ENCODE assay signal across 1 cellular context in genomic region chr16:50844840-50845239, GRCh38.
TF ChIP-seq lines count a peak whose summit lies in the region.

No MANE protein-coding gene starts in this region.

TF ChIP-seq in H1, 55 proteins besides CTCF, POLR2A, EP300 and RAD21 (continued from another document):
- TF ChIP-seq, protein P1, sequence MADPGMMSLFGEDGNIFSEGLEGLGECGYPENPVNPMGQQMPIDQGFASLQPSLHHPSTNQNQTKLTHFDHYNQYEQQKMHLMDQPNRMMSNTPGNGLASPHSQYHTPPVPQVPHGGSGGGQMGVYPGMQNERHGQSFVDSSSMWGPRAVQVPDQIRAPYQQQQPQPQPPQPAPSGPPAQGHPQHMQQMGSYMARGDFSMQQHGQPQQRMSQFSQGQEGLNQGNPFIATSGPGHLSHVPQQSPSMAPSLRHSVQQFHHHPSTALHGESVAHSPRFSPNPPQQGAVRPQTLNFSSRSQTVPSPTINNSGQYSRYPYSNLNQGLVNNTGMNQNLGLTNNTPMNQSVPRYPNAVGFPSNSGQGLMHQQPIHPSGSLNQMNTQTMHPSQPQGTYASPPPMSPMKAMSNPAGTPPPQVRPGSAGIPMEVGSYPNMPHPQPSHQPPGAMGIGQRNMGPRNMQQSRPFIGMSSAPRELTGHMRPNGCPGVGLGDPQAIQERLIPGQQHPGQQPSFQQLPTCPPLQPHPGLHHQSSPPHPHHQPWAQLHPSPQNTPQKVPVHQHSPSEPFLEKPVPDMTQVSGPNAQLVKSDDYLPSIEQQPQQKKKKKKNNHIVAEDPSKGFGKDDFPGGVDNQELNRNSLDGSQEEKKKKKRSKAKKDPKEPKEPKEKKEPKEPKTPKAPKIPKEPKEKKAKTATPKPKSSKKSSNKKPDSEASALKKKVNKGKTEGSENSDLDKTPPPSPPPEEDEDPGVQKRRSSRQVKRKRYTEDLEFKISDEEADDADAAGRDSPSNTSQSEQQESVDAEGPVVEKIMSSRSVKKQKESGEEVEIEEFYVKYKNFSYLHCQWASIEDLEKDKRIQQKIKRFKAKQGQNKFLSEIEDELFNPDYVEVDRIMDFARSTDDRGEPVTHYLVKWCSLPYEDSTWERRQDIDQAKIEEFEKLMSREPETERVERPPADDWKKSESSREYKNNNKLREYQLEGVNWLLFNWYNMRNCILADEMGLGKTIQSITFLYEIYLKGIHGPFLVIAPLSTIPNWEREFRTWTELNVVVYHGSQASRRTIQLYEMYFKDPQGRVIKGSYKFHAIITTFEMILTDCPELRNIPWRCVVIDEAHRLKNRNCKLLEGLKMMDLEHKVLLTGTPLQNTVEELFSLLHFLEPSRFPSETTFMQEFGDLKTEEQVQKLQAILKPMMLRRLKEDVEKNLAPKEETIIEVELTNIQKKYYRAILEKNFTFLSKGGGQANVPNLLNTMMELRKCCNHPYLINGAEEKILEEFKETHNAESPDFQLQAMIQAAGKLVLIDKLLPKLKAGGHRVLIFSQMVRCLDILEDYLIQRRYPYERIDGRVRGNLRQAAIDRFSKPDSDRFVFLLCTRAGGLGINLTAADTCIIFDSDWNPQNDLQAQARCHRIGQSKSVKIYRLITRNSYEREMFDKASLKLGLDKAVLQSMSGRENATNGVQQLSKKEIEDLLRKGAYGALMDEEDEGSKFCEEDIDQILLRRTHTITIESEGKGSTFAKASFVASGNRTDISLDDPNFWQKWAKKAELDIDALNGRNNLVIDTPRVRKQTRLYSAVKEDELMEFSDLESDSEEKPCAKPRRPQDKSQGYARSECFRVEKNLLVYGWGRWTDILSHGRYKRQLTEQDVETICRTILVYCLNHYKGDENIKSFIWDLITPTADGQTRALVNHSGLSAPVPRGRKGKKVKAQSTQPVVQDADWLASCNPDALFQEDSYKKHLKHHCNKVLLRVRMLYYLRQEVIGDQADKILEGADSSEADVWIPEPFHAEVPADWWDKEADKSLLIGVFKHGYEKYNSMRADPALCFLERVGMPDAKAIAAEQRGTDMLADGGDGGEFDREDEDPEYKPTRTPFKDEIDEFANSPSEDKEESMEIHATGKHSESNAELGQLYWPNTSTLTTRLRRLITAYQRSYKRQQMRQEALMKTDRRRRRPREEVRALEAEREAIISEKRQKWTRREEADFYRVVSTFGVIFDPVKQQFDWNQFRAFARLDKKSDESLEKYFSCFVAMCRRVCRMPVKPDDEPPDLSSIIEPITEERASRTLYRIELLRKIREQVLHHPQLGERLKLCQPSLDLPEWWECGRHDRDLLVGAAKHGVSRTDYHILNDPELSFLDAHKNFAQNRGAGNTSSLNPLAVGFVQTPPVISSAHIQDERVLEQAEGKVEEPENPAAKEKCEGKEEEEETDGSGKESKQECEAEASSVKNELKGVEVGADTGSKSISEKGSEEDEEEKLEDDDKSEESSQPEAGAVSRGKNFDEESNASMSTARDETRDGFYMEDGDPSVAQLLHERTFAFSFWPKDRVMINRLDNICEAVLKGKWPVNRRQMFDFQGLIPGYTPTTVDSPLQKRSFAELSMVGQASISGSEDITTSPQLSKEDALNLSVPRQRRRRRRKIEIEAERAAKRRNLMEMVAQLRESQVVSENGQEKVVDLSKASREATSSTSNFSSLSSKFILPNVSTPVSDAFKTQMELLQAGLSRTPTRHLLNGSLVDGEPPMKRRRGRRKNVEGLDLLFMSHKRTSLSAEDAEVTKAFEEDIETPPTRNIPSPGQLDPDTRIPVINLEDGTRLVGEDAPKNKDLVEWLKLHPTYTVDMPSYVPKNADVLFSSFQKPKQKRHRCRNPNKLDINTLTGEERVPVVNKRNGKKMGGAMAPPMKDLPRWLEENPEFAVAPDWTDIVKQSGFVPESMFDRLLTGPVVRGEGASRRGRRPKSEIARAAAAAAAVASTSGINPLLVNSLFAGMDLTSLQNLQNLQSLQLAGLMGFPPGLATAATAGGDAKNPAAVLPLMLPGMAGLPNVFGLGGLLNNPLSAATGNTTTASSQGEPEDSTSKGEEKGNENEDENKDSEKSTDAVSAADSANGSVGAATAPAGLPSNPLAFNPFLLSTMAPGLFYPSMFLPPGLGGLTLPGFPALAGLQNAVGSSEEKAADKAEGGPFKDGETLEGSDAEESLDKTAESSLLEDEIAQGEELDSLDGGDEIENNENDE (IDR thresholded peaks at IDR 0.05; ENCODE audit: insufficient replicate concordance, low read length) = no peak
- no peak for TF ChIP-seq SP1 (IDR thresholded peaks at IDR 0.05; ENCODE audit: low read depth, low read length)
- no peak for TF ChIP-seq ASH2L (IDR thresholded peaks at IDR 0.05; ENCODE audit: low read length)
- TF ChIP-seq TCF12 (IDR thresholded peaks at IDR 0.05; ENCODE audit: low read depth, low read length) = no peak
- no peak for TF ChIP-seq MAFK (IDR thresholded peaks at IDR 0.05; ENCODE audit: low read depth, low read length)
- TF ChIP-seq CTBP2 (IDR thresholded peaks at IDR 0.05; ENCODE audit: borderline replicate concordance, insufficient read depth, insufficient read length, low read length) = no peak
